Comparison of ENCODE assay signal across 8 cellular contexts in the genomic region with DNA sequence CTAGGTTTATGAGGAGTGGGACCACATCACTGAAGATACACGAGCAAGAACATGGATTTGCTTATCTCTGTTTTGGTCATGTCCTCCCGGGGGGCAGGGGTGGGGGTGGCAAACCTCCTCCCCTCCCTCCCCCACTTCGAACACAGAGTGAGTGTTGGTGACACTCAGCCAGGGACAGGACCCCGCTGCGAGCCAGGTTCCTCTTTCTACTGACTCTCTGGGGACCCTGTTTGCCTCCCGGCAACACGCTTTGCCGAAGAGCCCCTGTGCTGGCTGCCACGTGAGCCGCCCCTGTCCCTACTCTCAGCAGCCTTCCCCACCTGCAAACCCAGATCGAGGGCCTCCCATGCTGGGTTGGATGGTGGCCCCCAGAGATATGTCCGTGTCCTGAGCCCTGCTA. TPM values are rescaled to one million over a fixed set of nuclear protein-coding genes. Genes with fewer than 3 reads are reported as not detected.
DNase-seq lines count a peak whose midpoint lies in the region; ATAC-seq, FAIRE-seq and TF ChIP-seq lines count a peak whose summit lies in the region.

No MANE protein-coding gene starts in this region.

- TF ChIP-seq CTCF in DOHH2 (IDR thresholded peaks at IDR 0.05; ENCODE audit: low read depth, low read length, poor library complexity, severe bottlenecking) (no peak), D721Med (IDR thresholded peaks at IDR 0.05; ENCODE audit: insufficient read depth, missing control alignments) (no peak)

- POLR2A ChIA-PET in activated naive CD8-positive, alpha-beta T cell treated with anti-CD3 and anti-CD28 coated beads, Interleukin-2, amount 10 ng/mL, durations not matched to agents 7 days and 5 days (lab: Charles Lee) = no interaction called here

- peak; percentile 60 for ATAC-seq in HG03159 (IDR thresholded peaks at IDR 0.05; ENCODE audit: unreplicated experiment)
- no peak for ATAC-seq in activated naive CD8-positive, alpha-beta T cell treated with anti-CD3 and anti-CD28 coated beads, Interleukin-2, amount 10 ng/mL, durations not matched to agents 7 days and 5 days (ENCODE audit: low read depth)

- no peak for FAIRE-seq in D721Med (lab: Jason Lieb, UNC)

- H3K9me3 Mint-ChIP-seq in activated naive CD8-positive, alpha-beta T cell treated with anti-CD3 and anti-CD28 coated beads, Interleukin-2, amount 10 ng/mL, durations not matched to agents 7 days and 5 days = no peaks in the 10 kb centered on the region

- no peaks in the 10 kb centered on the region for H4K20me1 ChIP-seq in DOHH2 (ENCODE audit: control insufficient read depth, insufficient read depth, low read depth, low read length)

- H3K4me3 Mint-ChIP-seq in activated naive CD8-positive, alpha-beta T cell treated with anti-CD3 and anti-CD28 coated beads, Interleukin-2, amount 10 ng/mL, durations not matched to agents 7 days and 5 days = no peak overlapping the region

- H3K4me2 ChIP-seq in DOHH2 (ENCODE audit: low read length) = peak overlapping the region; percentile 65

- H3K27me3 Mint-ChIP-seq in activated naive CD8-positive, alpha-beta T cell treated with anti-CD3 and anti-CD28 coated beads, Interleukin-2, amount 10 ng/mL, durations not matched to agents 7 days and 5 days = no peaks in the 10 kb centered on the region

- no peaks in the 10 kb centered on the region for H3K9me2 ChIP-seq in DOHH2 (replicated peaks; ENCODE audit: control insufficient read depth, low read length)

- peaks cover 98% of the 10 kb centered on the region for H3K4me1 ChIP-seq in DOHH2 (ENCODE audit: control insufficient read depth, low read length)

- no peak overlapping the region for H3K27ac Mint-ChIP-seq in activated naive CD8-positive, alpha-beta T cell treated with anti-CD3 and anti-CD28 coated beads, Interleukin-2, amount 10 ng/mL, durations not matched to agents 7 days and 5 days

- H3K4me1 Mint-ChIP-seq in activated naive CD8-positive, alpha-beta T cell treated with anti-CD3 and anti-CD28 coated beads, Interleukin-2, amount 10 ng/mL, durations not matched to agents 7 days and 5 days = peaks cover 19% of the 10 kb centered on the region

- peak; percentile 58 for DNase-seq in GM19238 (ENCODE audit: insufficient read length, low spot score)
- peak; percentile 25 for DNase-seq in activated naive CD8-positive, alpha-beta T cell treated with anti-CD3 and anti-CD28 coated beads, Interleukin-2, amount 10 ng/mL, durations not matched to agents 7 days and 5 days
- DNase-seq in RKO (ENCODE audit: low spot score) = no peak
- DNase-seq in OCI-M2 (lab: John Stamatoyannopoulos, UW; ENCODE audit: unreplicated experiment) = no peak
- DNase-seq in D721Med (ENCODE audit: insufficient read length, low spot score) = no peak
- DNase-seq in globus pallidus (ENCODE audit: low spot score) = no peak

- peaks cover 35% of the 10 kb centered on the region for H3K36me3 Mint-ChIP-seq in activated naive CD8-positive, alpha-beta T cell treated with anti-CD3 and anti-CD28 coated beads, Interleukin-2, amount 10 ng/mL, durations not matched to agents 7 days and 5 days

- peak overlapping the region; percentile 99 for H3K27ac ChIP-seq in DOHH2 (ENCODE audit: low read depth, low read length)

- no peaks in the 10 kb centered on the region for H3K9me3 ChIP-seq in DOHH2 (ENCODE audit: control insufficient read depth, insufficient read depth, low read length)

- H3K27me3 ChIP-seq in DOHH2 (ENCODE audit: control insufficient read depth, low read length) = no peaks in the 10 kb centered on the region

- H3K79me2 ChIP-seq in DOHH2 (ENCODE audit: control insufficient read depth, low read length) = peaks cover 77% of the 10 kb centered on the region

- peaks cover 75% of the 10 kb centered on the region for H3K36me3 ChIP-seq in DOHH2 (ENCODE audit: control insufficient read depth, low read length)

- peaks cover 59% of the 10 kb centered on the region for H3F3A ChIP-seq in DOHH2 (ENCODE audit: control insufficient read depth, insufficient read depth)

- H3K4me3 ChIP-seq in DOHH2 (ENCODE audit: low read length) = peak overlapping the region; percentile 45

RNA-seq across cellular contexts. Expression of a gene that starts 34.7 kb away (rescaled TPM):
- 10 to 100 TPM; 87.6 to 92.4 TPM for total RNA-seq in activated naive CD8-positive, alpha-beta T cell treated with anti-CD3 and anti-CD28 coated beads, Interleukin-2, amount 10 ng/mL, durations not matched to agents 7 days and 5 days

RNA-seq across cellular contexts. Expression of a gene that starts 49.5 kb away (rescaled TPM):
- total RNA-seq in activated naive CD8-positive, alpha-beta T cell treated with anti-CD3 and anti-CD28 coated beads, Interleukin-2, amount 10 ng/mL, durations not matched to agents 7 days and 5 days = 10 to 100 TPM; 39.4 to 42.2 TPM

Comparison
In these comparisons a context has a peak if more than half of its experiments do, and no peak if none do; other contexts are left out.
1. DNase-seq: peak in GM19238 (single experiment) and activated naive CD8-positive, alpha-beta T cell treated with anti-CD3 and anti-CD28 coated beads, Interleukin-2, amount 10 ng/mL, durations not matched to agents 7 days and 5 days (single experiment); none in RKO (single experiment), OCI-M2 (single experiment), D721Med (single experiment) and globus pallidus (single experiment).